Comparison of ENCODE assay signal across 1 cellular context in the genomic region with DNA sequence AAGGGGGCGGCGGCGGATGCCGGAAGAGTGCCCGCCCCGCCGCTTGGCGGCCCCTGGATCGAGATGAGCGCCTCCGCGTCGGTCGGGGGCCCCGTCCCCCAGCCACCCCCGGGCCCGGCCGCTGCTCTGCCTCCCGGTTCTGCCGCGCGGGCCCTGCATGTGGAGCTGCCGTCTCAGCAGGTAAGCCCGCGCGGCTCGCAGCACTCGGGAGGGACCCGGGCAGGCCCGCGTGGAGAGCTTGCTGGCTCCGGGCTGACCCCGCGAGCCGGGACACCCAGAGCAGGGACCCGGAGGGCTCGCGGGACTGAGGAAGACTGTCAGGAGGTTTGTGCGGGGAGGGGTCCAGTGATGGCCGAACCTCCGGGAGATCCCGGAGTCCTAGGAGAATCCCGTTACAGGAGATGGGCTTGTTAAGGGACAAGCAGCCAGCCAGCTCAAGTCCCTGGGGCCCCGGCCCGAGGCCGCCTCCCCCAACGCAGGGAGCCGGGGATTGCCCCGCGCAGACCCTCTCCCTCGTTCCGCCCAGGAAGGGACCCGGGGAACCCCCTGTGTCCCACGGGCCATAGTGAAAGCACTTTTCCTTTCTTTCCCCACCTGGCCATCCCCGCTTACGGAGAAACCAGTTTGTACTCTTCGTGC.
TF ChIP-seq lines count a peak whose summit lies in the region.

No MANE protein-coding gene starts in this region.

TF ChIP-seq in IMR-90, 13 proteins besides CTCF, POLR2A, EP300 and RAD21 (continued from another document):
- TF ChIP-seq FOS (IDR thresholded peaks at IDR 0.05; ENCODE audit: low read depth, low read length) (no peak), CEBPB (IDR thresholded peaks at IDR 0.05; ENCODE audit: low read depth, low read length) (no peak)
TF ChIP-seq in IMR-90: peak in this region for 0.
